1 cellular context compared by ENCODE assay signal in genomic region chr10:95467162-95467599, GRCh38.
A peak's percentile ranks its signal among the peaks of the same experiment; 100 is the strongest.
TF ChIP-seq lines count a peak whose summit lies in the region.

No MANE protein-coding gene starts in this region.

TF ChIP-seq in HepG2, 621 proteins besides CTCF, POLR2A, EP300 and RAD21 (continued from another document and continues in another):
- TF ChIP-seq ZNF574 (CRISPR knock-in tag; IDR thresholded peaks at IDR 0.05) (peak; percentile 75), CBX1 (IDR thresholded peaks at IDR 0.05; ENCODE audit: low read depth) (peak; percentile 31), ZNF350 (CRISPR knock-in tag; IDR thresholded peaks at IDR 0.05; ENCODE audit: borderline replicate concordance, low read depth) (peak; percentile 27; the same call in 1 of the 2 replicates), ZNF652 (CRISPR knock-in tag; IDR thresholded peaks at IDR 0.05; ENCODE audit: borderline replicate concordance, low read depth) (0 out of 2 replicates have a peak, but pooled peaks have one; percentile 19), ELF4 (CRISPR knock-in tag; IDR thresholded peaks at IDR 0.05; ENCODE audit: borderline replicate concordance) (peak; percentile 33; the same call in 1 of the 2 replicates), MXD4 (CRISPR knock-in tag; IDR thresholded peaks at IDR 0.05) (0 out of 2 replicates have a peak, but pooled peaks have one; percentile 24), ZGPAT (CRISPR knock-in tag; IDR thresholded peaks at IDR 0.05) (peak; percentile 69), ZNF337 (CRISPR knock-in tag; IDR thresholded peaks at IDR 0.05; ENCODE audit: borderline replicate concordance, low read depth) (no peak), ZNF614 (CRISPR knock-in tag; IDR thresholded peaks at IDR 0.05; ENCODE audit: borderline replicate concordance) (0 out of 2 replicates have a peak, but pooled peaks have one; percentile 50), TARDBP (CRISPR knock-in tag; IDR thresholded peaks at IDR 0.05) (peak; percentile 51; the same call in 1 of the 2 replicates), ETV6 (CRISPR knock-in tag; conservative IDR thresholded peaks at IDR 0.05) (0 out of 2 replicates have a peak, but pooled peaks have one; percentile 61), ZFP90 (CRISPR knock-in tag; IDR thresholded peaks at IDR 0.05; ENCODE audit: borderline replicate concordance) (peak; percentile 66; the same call in 1 of the 2 replicates), ZNF331 (CRISPR knock-in tag; IDR thresholded peaks at IDR 0.05) (peak; percentile 80), ZNF205 (CRISPR knock-in tag; IDR thresholded peaks at IDR 0.05) (0 out of 2 replicates have a peak, but pooled peaks have one; percentile 41), POGZ (CRISPR knock-in tag; IDR thresholded peaks at IDR 0.05) (peak; percentile 81), ZNF546 (CRISPR knock-in tag; conservative IDR thresholded peaks at IDR 0.05) (no peak), BRD4 (CRISPR knock-in tag; IDR thresholded peaks at IDR 0.05) (peak; percentile 49; the same call in 1 of the 2 replicates), HOMEZ (CRISPR knock-in tag; IDR thresholded peaks at IDR 0.05; ENCODE audit: low read depth) (0 out of 2 replicates have a peak, but pooled peaks have one; percentile 34), SOX6 (IDR thresholded peaks at IDR 0.05) (no peak), SOX6 (CRISPR knock-in tag; IDR thresholded peaks at IDR 0.05) (peak; percentile 64), HNF4A (CRISPR knock-in tag; IDR thresholded peaks at IDR 0.05) (peak; percentile 40), CBFB (CRISPR knock-in tag; IDR thresholded peaks at IDR 0.05) (0 out of 2 replicates have a peak, but pooled peaks have one; percentile 26), SALL1 (CRISPR knock-in tag; IDR thresholded peaks at IDR 0.05) (peak; percentile 88), ELF3 (CRISPR knock-in tag; IDR thresholded peaks at IDR 0.05) (peak; percentile 88), HMGA1 (CRISPR knock-in tag; conservative IDR thresholded peaks at IDR 0.05) (no peak), ZNF792 (CRISPR knock-in tag; IDR thresholded peaks at IDR 0.05) (peak; percentile 59; the same call in 1 of the 2 replicates), ZBTB33 (CRISPR knock-in tag; IDR thresholded peaks at IDR 0.05) (peak; percentile 47; the same call in 1 of the 2 replicates), ZBTB7B (CRISPR knock-in tag; IDR thresholded peaks at IDR 0.05) (peak; percentile 64), AKAP8 (CRISPR knock-in tag; IDR thresholded peaks at IDR 0.05) (peak; percentile 60; the same call in 1 of the 2 replicates), MIER2 (CRISPR knock-in tag; IDR thresholded peaks at IDR 0.05) (no peak), ZNF629 (CRISPR knock-in tag; conservative IDR thresholded peaks at IDR 0.05) (peak; percentile 61)
- TF ChIP-seq, protein P1, sequence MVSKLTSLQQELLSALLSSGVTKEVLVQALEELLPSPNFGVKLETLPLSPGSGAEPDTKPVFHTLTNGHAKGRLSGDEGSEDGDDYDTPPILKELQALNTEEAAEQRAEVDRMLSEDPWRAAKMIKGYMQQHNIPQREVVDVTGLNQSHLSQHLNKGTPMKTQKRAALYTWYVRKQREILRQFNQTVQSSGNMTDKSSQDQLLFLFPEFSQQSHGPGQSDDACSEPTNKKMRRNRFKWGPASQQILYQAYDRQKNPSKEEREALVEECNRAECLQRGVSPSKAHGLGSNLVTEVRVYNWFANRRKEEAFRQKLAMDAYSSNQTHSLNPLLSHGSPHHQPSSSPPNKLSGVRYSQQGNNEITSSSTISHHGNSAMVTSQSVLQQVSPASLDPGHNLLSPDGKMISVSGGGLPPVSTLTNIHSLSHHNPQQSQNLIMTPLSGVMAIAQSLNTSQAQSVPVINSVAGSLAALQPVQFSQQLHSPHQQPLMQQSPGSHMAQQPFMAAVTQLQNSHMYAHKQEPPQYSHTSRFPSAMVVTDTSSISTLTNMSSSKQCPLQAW (CRISPR knock-in tag; IDR thresholded peaks at IDR 0.05) = peak; percentile 73
- TF ChIP-seq, protein P2, sequence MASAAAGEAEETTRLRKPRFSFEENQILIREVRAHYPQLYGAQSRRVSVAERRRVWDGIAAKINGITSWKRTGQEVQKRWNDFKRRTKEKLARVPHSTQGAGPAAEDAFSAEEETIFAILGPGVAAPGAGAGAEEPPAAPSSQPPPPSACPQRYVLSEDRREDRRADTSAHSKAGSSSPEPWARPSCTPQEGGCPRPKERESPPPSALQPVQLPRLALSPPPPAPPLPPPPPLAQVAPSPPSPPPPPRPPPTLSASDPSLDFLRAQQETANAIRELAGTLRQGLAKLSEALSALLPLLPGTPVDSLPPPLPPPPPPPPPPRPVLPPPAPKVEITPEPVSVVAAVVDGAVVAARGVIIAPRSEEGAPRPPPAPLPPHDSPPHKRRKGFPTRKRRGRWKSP (CRISPR knock-in tag; IDR thresholded peaks at IDR 0.05) = 0 out of 2 replicates have a peak, but pooled peaks have one; percentile 22
- TF ChIP-seq, protein P3, sequence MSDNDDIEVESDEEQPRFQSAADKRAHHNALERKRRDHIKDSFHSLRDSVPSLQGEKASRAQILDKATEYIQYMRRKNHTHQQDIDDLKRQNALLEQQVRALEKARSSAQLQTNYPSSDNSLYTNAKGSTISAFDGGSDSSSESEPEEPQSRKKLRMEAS (IDR thresholded peaks at IDR 0.05) = peak; percentile 46; the same call in 1 of the 2 replicates
- TF ChIP-seq, protein P4, sequence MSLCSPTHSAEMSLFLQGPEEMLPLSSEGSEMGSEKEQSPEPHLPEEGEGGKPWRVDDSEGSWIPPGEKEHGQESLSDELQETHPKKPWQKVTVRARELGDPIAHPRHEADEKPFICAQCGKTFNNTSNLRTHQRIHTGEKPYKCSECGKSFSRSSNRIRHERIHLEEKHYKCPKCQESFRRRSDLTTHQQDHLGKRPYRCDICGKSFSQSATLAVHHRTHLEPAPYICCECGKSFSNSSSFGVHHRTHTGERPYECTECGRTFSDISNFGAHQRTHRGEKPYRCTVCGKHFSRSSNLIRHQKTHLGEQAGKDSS (CRISPR knock-in tag; IDR thresholded peaks at IDR 0.05; ENCODE audit: borderline replicate concordance, low read depth) = no peak; the same call in 1 of the 2 replicates
- TF ChIP-seq, protein P5, sequence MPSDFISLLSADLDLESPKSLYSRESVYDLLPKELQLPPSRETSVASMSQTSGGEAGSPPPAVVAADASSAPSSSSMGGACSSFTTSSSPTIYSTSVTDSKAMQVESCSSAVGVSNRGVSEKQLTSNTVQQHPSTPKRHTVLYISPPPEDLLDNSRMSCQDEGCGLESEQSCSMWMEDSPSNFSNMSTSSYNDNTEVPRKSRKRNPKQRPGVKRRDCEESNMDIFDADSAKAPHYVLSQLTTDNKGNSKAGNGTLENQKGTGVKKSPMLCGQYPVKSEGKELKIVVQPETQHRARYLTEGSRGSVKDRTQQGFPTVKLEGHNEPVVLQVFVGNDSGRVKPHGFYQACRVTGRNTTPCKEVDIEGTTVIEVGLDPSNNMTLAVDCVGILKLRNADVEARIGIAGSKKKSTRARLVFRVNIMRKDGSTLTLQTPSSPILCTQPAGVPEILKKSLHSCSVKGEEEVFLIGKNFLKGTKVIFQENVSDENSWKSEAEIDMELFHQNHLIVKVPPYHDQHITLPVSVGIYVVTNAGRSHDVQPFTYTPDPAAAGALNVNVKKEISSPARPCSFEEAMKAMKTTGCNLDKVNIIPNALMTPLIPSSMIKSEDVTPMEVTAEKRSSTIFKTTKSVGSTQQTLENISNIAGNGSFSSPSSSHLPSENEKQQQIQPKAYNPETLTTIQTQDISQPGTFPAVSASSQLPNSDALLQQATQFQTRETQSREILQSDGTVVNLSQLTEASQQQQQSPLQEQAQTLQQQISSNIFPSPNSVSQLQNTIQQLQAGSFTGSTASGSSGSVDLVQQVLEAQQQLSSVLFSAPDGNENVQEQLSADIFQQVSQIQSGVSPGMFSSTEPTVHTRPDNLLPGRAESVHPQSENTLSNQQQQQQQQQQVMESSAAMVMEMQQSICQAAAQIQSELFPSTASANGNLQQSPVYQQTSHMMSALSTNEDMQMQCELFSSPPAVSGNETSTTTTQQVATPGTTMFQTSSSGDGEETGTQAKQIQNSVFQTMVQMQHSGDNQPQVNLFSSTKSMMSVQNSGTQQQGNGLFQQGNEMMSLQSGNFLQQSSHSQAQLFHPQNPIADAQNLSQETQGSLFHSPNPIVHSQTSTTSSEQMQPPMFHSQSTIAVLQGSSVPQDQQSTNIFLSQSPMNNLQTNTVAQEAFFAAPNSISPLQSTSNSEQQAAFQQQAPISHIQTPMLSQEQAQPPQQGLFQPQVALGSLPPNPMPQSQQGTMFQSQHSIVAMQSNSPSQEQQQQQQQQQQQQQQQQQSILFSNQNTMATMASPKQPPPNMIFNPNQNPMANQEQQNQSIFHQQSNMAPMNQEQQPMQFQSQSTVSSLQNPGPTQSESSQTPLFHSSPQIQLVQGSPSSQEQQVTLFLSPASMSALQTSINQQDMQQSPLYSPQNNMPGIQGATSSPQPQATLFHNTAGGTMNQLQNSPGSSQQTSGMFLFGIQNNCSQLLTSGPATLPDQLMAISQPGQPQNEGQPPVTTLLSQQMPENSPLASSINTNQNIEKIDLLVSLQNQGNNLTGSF (CRISPR knock-in tag; IDR thresholded peaks at IDR 0.05) = 0 out of 2 replicates have a peak, but pooled peaks have one; percentile 39
- TF ChIP-seq, protein P6, sequence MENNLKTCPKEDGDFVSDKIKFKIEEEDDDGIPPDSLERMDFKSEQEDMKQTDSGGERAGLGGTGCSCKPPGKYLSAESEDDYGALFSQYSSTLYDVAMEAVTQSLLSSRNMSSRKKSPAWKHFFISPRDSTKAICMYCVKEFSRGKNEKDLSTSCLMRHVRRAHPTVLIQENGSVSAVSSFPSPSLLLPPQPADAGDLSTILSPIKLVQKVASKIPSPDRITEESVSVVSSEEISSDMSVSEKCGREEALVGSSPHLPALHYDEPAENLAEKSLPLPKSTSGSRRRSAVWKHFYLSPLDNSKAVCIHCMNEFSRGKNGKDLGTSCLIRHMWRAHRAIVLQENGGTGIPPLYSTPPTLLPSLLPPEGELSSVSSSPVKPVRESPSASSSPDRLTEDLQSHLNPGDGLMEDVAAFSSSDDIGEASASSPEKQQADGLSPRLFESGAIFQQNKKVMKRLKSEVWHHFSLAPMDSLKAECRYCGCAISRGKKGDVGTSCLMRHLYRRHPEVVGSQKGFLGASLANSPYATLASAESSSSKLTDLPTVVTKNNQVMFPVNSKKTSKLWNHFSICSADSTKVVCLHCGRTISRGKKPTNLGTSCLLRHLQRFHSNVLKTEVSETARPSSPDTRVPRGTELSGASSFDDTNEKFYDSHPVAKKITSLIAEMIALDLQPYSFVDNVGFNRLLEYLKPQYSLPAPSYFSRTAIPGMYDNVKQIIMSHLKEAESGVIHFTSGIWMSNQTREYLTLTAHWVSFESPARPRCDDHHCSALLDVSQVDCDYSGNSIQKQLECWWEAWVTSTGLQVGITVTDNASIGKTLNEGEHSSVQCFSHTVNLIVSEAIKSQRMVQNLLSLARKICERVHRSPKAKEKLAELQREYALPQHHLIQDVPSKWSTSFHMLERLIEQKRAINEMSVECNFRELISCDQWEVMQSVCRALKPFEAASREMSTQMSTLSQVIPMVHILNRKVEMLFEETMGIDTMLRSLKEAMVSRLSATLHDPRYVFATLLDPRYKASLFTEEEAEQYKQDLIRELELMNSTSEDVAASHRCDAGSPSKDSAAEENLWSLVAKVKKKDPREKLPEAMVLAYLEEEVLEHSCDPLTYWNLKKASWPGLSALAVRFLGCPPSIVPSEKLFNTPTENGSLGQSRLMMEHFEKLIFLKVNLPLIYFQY (CRISPR knock-in tag; IDR thresholded peaks at IDR 0.05; ENCODE audit: borderline replicate concordance) = peak; percentile 33; the same call in 1 of the 2 replicates
